Comparison of ENCODE assay signal across 8 cellular contexts in the genomic region with DNA sequence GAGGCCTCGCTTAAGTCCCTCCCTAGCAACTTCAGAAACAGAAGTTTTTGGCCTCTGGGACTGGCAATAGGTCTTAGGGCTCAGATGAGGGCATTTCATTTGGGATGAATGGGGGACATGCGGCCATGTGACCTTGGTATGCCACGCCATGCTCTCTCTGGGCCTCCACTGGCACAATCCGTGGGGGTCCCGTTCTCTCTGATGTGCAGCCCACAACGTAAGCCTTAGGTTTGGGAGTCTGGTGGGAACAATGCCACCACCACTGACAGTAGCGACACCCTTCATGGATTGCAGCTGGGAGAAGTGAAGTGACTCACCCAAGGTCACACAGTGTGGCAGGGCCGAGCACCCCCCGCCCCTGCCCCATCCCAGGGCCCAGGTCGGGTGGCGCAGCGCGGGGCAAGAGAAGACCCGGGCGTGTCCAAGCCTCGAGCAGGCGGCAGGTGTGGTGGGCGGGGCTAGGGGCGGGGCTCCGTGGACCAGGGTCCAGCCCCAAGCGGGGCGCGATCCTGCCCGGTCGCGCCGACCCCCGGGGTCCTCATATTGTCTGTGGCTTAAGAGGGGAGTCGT. TPM values are rescaled to one million over a fixed set of nuclear protein-coding genes. Genes with fewer than 3 reads are reported as not detected.
A peak's percentile ranks its signal among the peaks of the same experiment; 100 is the strongest.
DNase-seq lines count a peak whose midpoint lies in the region; ATAC-seq, FAIRE-seq and TF ChIP-seq lines count a peak whose summit lies in the region.

No MANE protein-coding gene starts in this region.

- H3K9ac ChIP-seq in Karpas-422 (ENCODE audit: low read length): no peak overlapping the region

- no peak for TF ChIP-seq CTCF in A549 (IDR thresholded peaks at IDR 0.05)

- H3K4me3 ChIP-seq in A549 (peak overlapping the region; percentile 98), Karpas-422 (ENCODE audit: low read length) (peak overlapping the region; percentile 94), iPS DF 6.9 (ENCODE audit: low read length) (peak overlapping the region; percentile 56; the same call in 1 of the 2 replicates)

- H3K9me3 ChIP-seq in A549 (no peaks in the 10 kb centered on the region), Karpas-422 (ENCODE audit: low read length) (no peaks in the 10 kb centered on the region), iPS DF 6.9 (ENCODE audit: control insufficient read depth, insufficient read depth, low read length) (no peaks in the 10 kb centered on the region)

- H3K36me3 ChIP-seq in Karpas-422 (ENCODE audit: insufficient read depth, low read length) (peaks cover 3% of the 10 kb centered on the region; the same call in 1 of the 2 replicates), iPS DF 6.9 (ENCODE audit: control insufficient read depth, insufficient read depth, low read length) (no peaks in the 10 kb centered on the region)

- TF ChIP-seq EP300 in A549 (IDR thresholded peaks at IDR 0.05): no peak

- H3K27ac ChIP-seq in A549 (peak overlapping the region; percentile 97 to 98), Karpas-422 (ENCODE audit: low read length) (no peak overlapping the region), iPS DF 6.9 (ENCODE audit: low read length) (no peak overlapping the region)

- H3K79me2 ChIP-seq in Karpas-422 (ENCODE audit: low read length): peaks cover 8% of the 10 kb centered on the region

- H3K9me2 ChIP-seq in Karpas-422 (replicated peaks; ENCODE audit: insufficient read depth, low read length): no peaks in the 10 kb centered on the region

- H3K4me2 ChIP-seq in A549 (peak overlapping the region; percentile 92), Karpas-422 (ENCODE audit: low read depth, low read length, poor library complexity, severe bottlenecking) (peak overlapping the region; percentile 82)

- no peak overlapping the region for H2AFZ ChIP-seq in Karpas-422 (ENCODE audit: low read length)

- WGBS in A549 (ENCODE audit: missing lambda C conversion rate): 14% methylated on average over 11 of the region's 29 CpGs
- WGBS in iPS DF 6.9 (ENCODE audit: insufficient coverage, insufficient read length): no CpG with 5 or more reads among the region's 29 CpGs

- no peak for TF ChIP-seq RAD21 in A549 (conservative IDR thresholded peaks at IDR 0.05 in 1 of 2, IDR thresholded peaks at IDR 0.05 in 1 of 2)

- no peaks in the 10 kb centered on the region for H3K27me3 ChIP-seq in Karpas-422 (ENCODE audit: low read length)
- no peaks in the 10 kb centered on the region for H3K27me3 ChIP-seq in iPS DF 6.9 (ENCODE audit: control insufficient read depth, insufficient read depth, low read length)

- CTCF ChIA-PET in A549 (lab: Yijun Ruan, JAX): interaction anchor here (0.6 to 27.5 kb wide), 24 partner anchors 12 to 605 kb away, joined by 3 to 1085 read pairs (median 4); a partner anchor contains a TSS

- FAIRE-seq in A549 (lab: Jason Lieb, UNC): no peak

- peaks cover 50% of the 10 kb centered on the region for H3K4me1 ChIP-seq in A549
- H3K4me1 ChIP-seq in Karpas-422 (ENCODE audit: low read length): peaks cover 14% of the 10 kb centered on the region
- peaks cover 15% of the 10 kb centered on the region for H3K4me1 ChIP-seq in iPS DF 6.9 (ENCODE audit: control insufficient read depth, insufficient read depth, low read length)

- H3K9me3 Mint-ChIP-seq in activated T-helper 17 cell treated with anti-CD3 and anti-CD28 coated beads, Interleukin-2, amount 50 U/mL, for 72 hours: no peaks in the 10 kb centered on the region

- H3K27me3 Mint-ChIP-seq in activated T-helper 17 cell treated with anti-CD3 and anti-CD28 coated beads, Interleukin-2, amount 50 U/mL, for 72 hours: peaks cover 9% of the 10 kb centered on the region

- H3K27ac Mint-ChIP-seq in activated T-helper 17 cell treated with anti-CD3 and anti-CD28 coated beads, Interleukin-2, amount 50 U/mL, for 72 hours: no peak overlapping the region

- ATAC-seq in A549 (peak; percentile 5; a peak in 3 of 6 replicates), HG03095 (IDR thresholded peaks at IDR 0.05; ENCODE audit: unreplicated experiment) (no peak)
- no peak for ATAC-seq in activated T-helper 17 cell treated with anti-CD3 and anti-CD28 coated beads, Interleukin-2, amount 50 U/mL, for 72 hours (replicated peaks)

- DNase-seq in A549 (ENCODE audit: low read depth in 1 of 2, low spot score in 1 of 2) (peak in 1 of 2 experiments; percentile 59), Karpas-422 (no peak), iPS DF 6.9 (ENCODE audit: low read depth, low spot score) (no peak), NOMO-1 treated with DMSO at 0.1 percent for 48 hours (lab: John Stamatoyannopoulos, UW; ENCODE audit: unreplicated experiment) (no peak), SKM-1 (lab: John Stamatoyannopoulos, UW; ENCODE audit: unreplicated experiment) (no peak)
- peak; percentile 61 for DNase-seq in stimulated activated CD4-positive, alpha-beta T cell treated with anti-CD3 and anti-CD28 coated beads, Interleukin-15, amount 100 ng/mL, for 24 hours

- TF ChIP-seq POLR2A in A549 (IDR thresholded peaks at IDR 0.05; ENCODE audit: low read length): no peak

- H4K20me1 ChIP-seq in Karpas-422 (ENCODE audit: insufficient read depth, low read depth, low read length): peaks cover 23% of the 10 kb centered on the region

- peaks cover 21% of the 10 kb centered on the region for H3K36me3 Mint-ChIP-seq in activated T-helper 17 cell treated with anti-CD3 and anti-CD28 coated beads, Interleukin-2, amount 50 U/mL, for 72 hours (ENCODE audit: low read depth)

- peaks cover 16% of the 10 kb centered on the region for H3K4me1 Mint-ChIP-seq in activated T-helper 17 cell treated with anti-CD3 and anti-CD28 coated beads, Interleukin-2, amount 50 U/mL, for 72 hours

- peak overlapping the region; percentile 32 for H3K4me3 Mint-ChIP-seq in activated T-helper 17 cell treated with anti-CD3 and anti-CD28 coated beads, Interleukin-2, amount 50 U/mL, for 72 hours

- POLR2A ChIA-PET in A549 (lab: Yijun Ruan, JAX): interaction anchor here (1.2 to 1.7 kb wide), 3 partner anchors 103 to 260 kb away, joined by 5 to 7 read pairs (median 6); no protein-coding TSS in a partner anchor

TF ChIP-seq in A549, 52 proteins besides CTCF, POLR2A, EP300 and RAD21:
- TF ChIP-seq FOXS1 (CRISPR knock-in tag; IDR thresholded peaks at IDR 0.05) (no peak), HOXB13 (CRISPR knock-in tag; IDR thresholded peaks at IDR 0.05; ENCODE audit: low read depth) (peak; percentile 26; the same call in 1 of the 2 replicates), FOSL2 (IDR thresholded peaks at IDR 0.05) (no peak), FOSL2 (CRISPR knock-in tag; IDR thresholded peaks at IDR 0.05) (peak; percentile 24; the same call in 1 of the 2 replicates)
- TF ChIP-seq, protein P1, sequence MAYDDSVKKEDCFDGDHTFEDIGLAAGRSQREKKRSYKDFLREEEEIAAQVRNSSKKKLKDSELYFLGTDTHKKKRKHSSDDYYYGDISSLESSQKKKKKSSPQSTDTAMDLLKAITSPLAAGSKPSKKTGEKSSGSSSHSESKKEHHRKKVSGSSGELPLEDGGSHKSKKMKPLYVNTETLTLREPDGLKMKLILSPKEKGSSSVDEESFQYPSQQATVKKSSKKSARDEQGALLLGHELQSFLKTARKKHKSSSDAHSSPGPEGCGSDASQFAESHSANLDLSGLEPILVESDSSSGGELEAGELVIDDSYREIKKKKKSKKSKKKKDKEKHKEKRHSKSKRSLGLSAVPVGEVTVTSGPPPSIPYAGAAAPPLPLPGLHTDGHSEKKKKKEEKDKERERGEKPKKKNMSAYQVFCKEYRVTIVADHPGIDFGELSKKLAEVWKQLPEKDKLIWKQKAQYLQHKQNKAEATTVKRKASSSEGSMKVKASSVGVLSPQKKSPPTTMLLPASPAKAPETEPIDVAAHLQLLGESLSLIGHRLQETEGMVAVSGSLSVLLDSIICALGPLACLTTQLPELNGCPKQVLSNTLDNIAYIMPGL (CRISPR knock-in tag; IDR thresholded peaks at IDR 0.05; ENCODE audit: borderline replicate concordance): no peak

RNA-seq across cellular contexts. Expression of a gene that starts 0.9 kb away (rescaled TPM):
- 35.9 and 45.4 TPM in 2 replicates for polyA plus RNA-seq in A549 (2011; rRNA removed)
- 71.1 and 106 TPM in 2 replicates for polyA plus RNA-seq in A549 (2012; cell fraction: cytosol; rRNA removed)
- 82.9 and 128 TPM in 2 replicates for polyA plus RNA-seq in A549 (2012; cell fraction: nucleus; rRNA removed)
- polyA plus RNA-seq in A549 (2017; fragmentation: RNase III; extraction: RNeasy Plus Mini Kit Qiagen cat#74134 plus additional on column Dnase treatment): 58.9 to 74.0 TPM (median 66.6 TPM) in 3 replicates
- 18.3 and 20.0 TPM in 2 replicates for polyA minus RNA-seq in A549 (2011; rRNA and poly(A)+ RNA removed)
- total RNA-seq in Karpas-422 (2014; rRNA removed; shearing (Covaris generic); ENCODE audit: low replicate concordance): 24.4 and 49.1 TPM in 2 replicates
- 10 to 100 TPM; 11.6 to 19.0 TPM for total RNA-seq in activated T-helper 17 cell treated with anti-CD3 and anti-CD28 coated beads, Interleukin-2, amount 50 U/mL, for 72 hours

RNA-seq across cellular contexts. Expression of a gene that starts 36.2 kb away (rescaled TPM):
- polyA plus RNA-seq in A549 (2011; rRNA removed) (24.5 and 33.5 TPM in 2 replicates), A549 (2017; fragmentation: RNase III; extraction: RNeasy Plus Mini Kit Qiagen cat#74134 plus additional on column Dnase treatment) (23.1 to 26.5 TPM (median 25.8 TPM) in 3 replicates)
- polyA plus RNA-seq in A549 (2012; cell fraction: cytosol; rRNA removed): 42.2 and 62.3 TPM in 2 replicates
- polyA plus RNA-seq in A549 (2012; cell fraction: nucleus; rRNA removed): 37.3 and 53.0 TPM in 2 replicates
- polyA minus RNA-seq in A549 (2011; rRNA and poly(A)+ RNA removed): 59.2 and 69.8 TPM in 2 replicates
- total RNA-seq in Karpas-422 (2014; rRNA removed; shearing (Covaris generic); ENCODE audit: low replicate concordance): 14.5 and 29.7 TPM in 2 replicates
- 10 to 100 TPM; 13.1 to 22.0 TPM for total RNA-seq in activated T-helper 17 cell treated with anti-CD3 and anti-CD28 coated beads, Interleukin-2, amount 50 U/mL, for 72 hours

Comparison
In these comparisons a context has a peak if more than half of its experiments do, and no peak if none do; other contexts are left out.
1. ATAC-seq: peak in A549 (2 of 2); none in activated T-helper 17 cell treated with anti-CD3 and anti-CD28 coated beads, Interleukin-2, amount 50 U/mL, for 72 hours (single experiment) and HG03095 (single experiment).
2. H3K27ac ChIP-seq: peak in A549 (2 of 2); none in Karpas-422 (single experiment) and iPS DF 6.9 (single experiment).
3. Peak in every context shown above with its lines, with median percentiles within 50 percentile points of each other: H3K4me3 ChIP-seq.